ENCODE assay signal across 18 cellular contexts in genomic region chr9:33765411-33765810, GRCh38. TPM values are rescaled to one million over a fixed set of nuclear protein-coding genes. Genes with fewer than 3 reads are reported as not detected.
A peak's percentile ranks its signal among the peaks of the same experiment; 100 is the strongest.
DNase-seq lines count a peak whose midpoint lies in the region; ATAC-seq, FAIRE-seq and TF ChIP-seq lines count a peak whose summit lies in the region.
"Had no signal": no experiment of that assay in that cellular context is flagged by ENCODE, and none has a peak within 500 bp of the region (broad histone marks: within the 10 kb centered on the region; RNA-seq: fewer than 3 reads in every experiment).

No MANE protein-coding gene starts in this region.

- H3K4me3 Mint-ChIP-seq in activated CD8-positive, alpha-beta T cell treated with anti-CD3 and anti-CD28 coated beads, Interleukin-2, amount 10 ng/mL, durations not matched to agents 7 days and 5 days, result no peak overlapping the region
- H3K4me3 Mint-ChIP-seq: activated T-cell treated with anti-CD3 and anti-CD28 coated beads, Interleukin-2, amount 50 U/mL, for 72 hours; T-helper 2 cell treated with Interferon-gamma antibody and Interleukin-4, amounts not matched to agents 5 μg/mL and 100 μg/mL, for 36 hours had no signal

- no peak for TF ChIP-seq RAD21 in K562 (CRISPR knock-in tag; conservative IDR thresholded peaks at IDR 0.05 in 1 of 2, IDR thresholded peaks at IDR 0.05 in 1 of 2)

- no peak overlapping the region for H3K9ac ChIP-seq in K562 (ENCODE audit: insufficient read depth in 1 of 2, low read depth in 2 of 2, low read length in 2 of 2)

- ATAC-seq in K562 (no peak), HG02571 (IDR thresholded peaks at IDR 0.05; ENCODE audit: unreplicated experiment) (no peak)
- ATAC-seq in activated CD8-positive, alpha-beta T cell treated with anti-CD3 and anti-CD28 coated beads, Interleukin-2, amount 10 ng/mL, durations not matched to agents 7 days and 5 days, result no peak
- ATAC-seq: activated T-cell treated with anti-CD3 and anti-CD28 coated beads, Interleukin-2, amount 50 U/mL, for 72 hours; left cardiac atrium had no signal

- no peaks in the 10 kb centered on the region for H3K9me1 ChIP-seq in K562 (ENCODE audit: control insufficient read depth, insufficient read depth, low read length)

- H3K27me3 ChIP-seq in K562 (ENCODE audit: control insufficient read depth in 2 of 2, insufficient read depth in 2 of 2, low read length in 2 of 2) (no peaks in the 10 kb centered on the region), small intestine (ENCODE audit: control insufficient read depth in 2 of 2, insufficient read depth in 2 of 2, low read length in 2 of 2) (no peaks in the 10 kb centered on the region)
- H3K27me3 ChIP-seq: testis had no signal

- intact Hi-C loops in K562 (cut with micrococcal nuclease), result no loop called here

- H3K27ac Mint-ChIP-seq in activated CD8-positive, alpha-beta T cell treated with anti-CD3 and anti-CD28 coated beads, Interleukin-2, amount 10 ng/mL, durations not matched to agents 7 days and 5 days, result no peak overlapping the region
- H3K27ac Mint-ChIP-seq: activated T-cell treated with anti-CD3 and anti-CD28 coated beads, Interleukin-2, amount 50 U/mL, for 72 hours; T-helper 2 cell treated with Interferon-gamma antibody and Interleukin-4, amounts not matched to agents 5 μg/mL and 100 μg/mL, for 36 hours had no signal

- no peak for TF ChIP-seq CTCF in K562 (IDR thresholded peaks at IDR 0.05 in 2 of 3, conservative IDR thresholded peaks at IDR 0.05 in 1 of 3; ENCODE audit: insufficient read depth in 2 of 3, low read depth in 1 of 3, low read length in 3 of 3)

- H3K27me3 Mint-ChIP-seq in activated CD8-positive, alpha-beta T cell treated with anti-CD3 and anti-CD28 coated beads, Interleukin-2, amount 10 ng/mL, durations not matched to agents 7 days and 5 days (ENCODE audit: low read depth), result peaks cover 2% of the 10 kb centered on the region

- POLR2A ChIA-PET in K562 (lab: Yijun Ruan, JAX), result no interaction called here
- POLR2A ChIA-PET in activated CD8-positive, alpha-beta T cell treated with anti-CD3 and anti-CD28 coated beads, Interleukin-2, amount 10 ng/mL, durations not matched to agents 7 days and 5 days (lab: Charles Lee), result no interaction called here

- H3K27ac ChIP-seq in K562 (ENCODE audit: extremely low read depth, low read depth, low read length), result no peak overlapping the region
- no peak overlapping the region for H3K27ac ChIP-seq in small intestine (ENCODE audit: low read depth in 1 of 2, low read length in 1 of 2)
- H3K27ac ChIP-seq: testis had no signal

- H3K9me3 Mint-ChIP-seq in activated CD8-positive, alpha-beta T cell treated with anti-CD3 and anti-CD28 coated beads, Interleukin-2, amount 10 ng/mL, durations not matched to agents 7 days and 5 days (ENCODE audit: insufficient read depth), result no peaks in the 10 kb centered on the region
- H3K9me3 Mint-ChIP-seq: activated T-cell treated with anti-CD3 and anti-CD28 coated beads, Interleukin-2, amount 50 U/mL, for 72 hours; T-helper 2 cell treated with Interferon-gamma antibody and Interleukin-4, amounts not matched to agents 5 μg/mL and 100 μg/mL, for 36 hours had no signal

- in situ Hi-C loops in K562 (cut with MboI), result no loop called here

- H3K4me3 ChIP-seq in K562 (no peak overlapping the region), small intestine (ENCODE audit: low read depth in 1 of 2, low read length in 2 of 2) (no peak overlapping the region)
- H3K4me3 ChIP-seq: testis had no signal

- no peak for TF ChIP-seq POLR2A in K562 (conservative IDR thresholded peaks at IDR 0.05)

- no peaks in the 10 kb centered on the region for H3K36me3 Mint-ChIP-seq in activated CD8-positive, alpha-beta T cell treated with anti-CD3 and anti-CD28 coated beads, Interleukin-2, amount 10 ng/mL, durations not matched to agents 7 days and 5 days (ENCODE audit: low read depth)

- no peaks in the 10 kb centered on the region for H3K9me3 ChIP-seq in K562 (replicated peaks; ENCODE audit: control insufficient read depth, insufficient read depth, low read depth, low read length)
- H3K9me3 ChIP-seq in small intestine (ENCODE audit: control insufficient read depth, low read depth), result no peaks in the 10 kb centered on the region
- H3K9me3 ChIP-seq: testis had no signal

- no peaks in the 10 kb centered on the region for H3K4me1 Mint-ChIP-seq in activated CD8-positive, alpha-beta T cell treated with anti-CD3 and anti-CD28 coated beads, Interleukin-2, amount 10 ng/mL, durations not matched to agents 7 days and 5 days (ENCODE audit: low read depth)

- H3K36me3 ChIP-seq in K562 (ENCODE audit: control insufficient read depth, insufficient read depth, low read length), result no peaks in the 10 kb centered on the region
- no peaks in the 10 kb centered on the region for H3K36me3 ChIP-seq in small intestine (ENCODE audit: control insufficient read depth in 2 of 2, insufficient read depth in 2 of 2, low read length in 2 of 2)

- BruUV-seq in K562 (replicated peaks; lab: Mats Ljungman, UMichigan), result no TSS peak

- no peak for TF ChIP-seq EP300 in K562 (IDR thresholded peaks at IDR 0.05; ENCODE audit: low read length)

- FAIRE-seq in K562 (lab: Jason Lieb, UNC) (peak; percentile 48), small intestine (lab: Jason Lieb, UNC) (no peak)

- no peak overlapping the region for H2AFZ ChIP-seq in K562 (ENCODE audit: low read depth, low read length)

- WGBS in K562 (ENCODE audit: insufficient coverage, low coverage, missing lambda C conversion rate), result 9% methylated on average over 3 of the region's 3 CpGs
- 91 to 97% (median 92%) methylated on average over 3 of the region's 3 CpGs for WGBS in small intestine, 3 donors

- no peaks in the 10 kb centered on the region for H4K20me1 ChIP-seq in K562 (replicated peaks; ENCODE audit: control insufficient read depth, insufficient read depth, low read length)

- no peaks in the 10 kb centered on the region for H3K79me2 ChIP-seq in K562 (ENCODE audit: control insufficient read depth, insufficient read depth, low read length)

- no peaks in the 10 kb centered on the region; a peak in 1 of 5 replicates for H3K4me1 ChIP-seq in K562 (replicated peaks in 1 of 2; ENCODE audit: control insufficient read depth in 2 of 2, insufficient read depth in 2 of 2, low read length in 2 of 2)
- no peaks in the 10 kb centered on the region for H3K4me1 ChIP-seq in small intestine (ENCODE audit: control insufficient read depth in 2 of 2, insufficient read depth in 1 of 2, low read depth in 1 of 2, low read length in 1 of 2)
- H3K4me1 ChIP-seq: testis had no signal

- CTCF ChIA-PET in K562 (lab: Yijun Ruan, JAX; ENCODE audit: low intra/inter-chr PET ratio), result no interaction called here
- CTCF ChIA-PET in activated CD8-positive, alpha-beta T cell treated with anti-CD3 and anti-CD28 coated beads, Interleukin-2, amount 10 ng/mL, durations not matched to agents 7 days and 5 days (lab: Charles Lee), result no interaction called here

- DNase-seq in DMS53 (lab: John Stamatoyannopoulos, UW) (peak; percentile 46), M059J (ENCODE audit: low read depth) (peak; percentile 83), K562 (ENCODE audit: extremely low read depth in 1 of 4, low spot score in 3 of 4) (no peak), glomerular visceral epithelial cell (ENCODE audit: extremely low spot score) (peak; percentile 41), small intestine (no peak)
- DNase-seq in activated CD8-positive, alpha-beta T cell treated with anti-CD3 and anti-CD28 coated beads, Interleukin-2, amount 10 ng/mL, durations not matched to agents 7 days and 5 days, result no peak
- DNase-seq in activated naive CD4-positive, alpha-beta T cell (lab: John Stamatoyannopoulos, UW), result no peak
- DNase-seq: activated CD4-positive, alpha-beta T cell treated with anti-CD3 and anti-CD28 coated beads for 4 hours; activated T-cell treated with anti-CD3 and anti-CD28 coated beads, Interleukin-2, amount 50 U/mL, for 72 hours; AML-193; glutamatergic neuron; left cardiac atrium; NCI-H2029 treated with DMSO at 0.1 percent for 48 hours; posterior cingulate gyrus; Right ventricle myocardium superior; testis had no signal

- H3K4me2 ChIP-seq in K562 (ENCODE audit: insufficient read depth, low read length), result no peak overlapping the region

RNA-seq across cellular contexts. Expression of gene PRSS3, which starts 29.9 kb away (rescaled TPM):
- total RNA-seq in M059J (2014; rRNA removed; shearing (Covaris generic)), result 0.74 and 3.1 TPM in 2 replicates
- total RNA-seq in K562 (2011; cell fraction: chromatin; rRNA removed; ENCODE audit: low replicate concordance), result not detected in 2 replicates
- not detected in 2 replicates for total RNA-seq in K562 (2011; cell fraction: nucleolus; rRNA removed)
- total RNA-seq in K562 (2011; cell fraction: nucleoplasm; rRNA removed), result not detected in 2 replicates
- total RNA-seq in K562 (2014; rRNA removed) (not detected in 2 replicates), K562 (2014; rRNA removed; fragmentation: Illumina TruSeq; extraction: Trizol) (not detected in 2 replicates), K562 (2015; rRNA removed; fragmentation: Illumina TruSeq; extraction: Trizol) (not detected in 2 replicates), K562 (2021) (0.42 and 1.3 TPM in 2 replicates)
- polyA plus RNA-seq in K562 (2011; rRNA removed) (not detected in 2 replicates), K562 (2014; fragmentation: Illumina TruSeq; extraction: Trizol) (0.18 TPM in 1 of 2 replicates, not detected in the other), K562 (2014; fragmentation: Nextera tagmentation; extraction: Ambion mirVana) (under 1 TPM in 1 of 2 experiments, not detected in 1; 0.35 TPM), K562 (2014; rRNA removed) (not detected in 2 replicates), small intestine (100 to 1,000 TPM; 147 to 505 (median 430) TPM)
- polyA plus RNA-seq in K562 (2011; cell fraction: cytosol; rRNA removed), result not detected in 2 replicates
- polyA plus RNA-seq in K562 (2011; cell fraction: nucleus; rRNA removed), result not detected in 2 replicates
- 0.25 and 0.89 TPM in 2 replicates for polyA plus RNA-seq in K562 (2012)
- not detected in 2 replicates for polyA minus RNA-seq in K562 (2011; rRNA and poly(A)+ RNA removed)
- not detected in 2 replicates for polyA minus RNA-seq in K562 (2011; cell fraction: cytosol; rRNA and poly(A)+ RNA removed)
- polyA minus RNA-seq in K562 (2011; cell fraction: nucleus; rRNA and poly(A)+ RNA removed), result not detected in 2 replicates
- total RNA-seq in activated CD8-positive, alpha-beta T cell treated with anti-CD3 and anti-CD28 coated beads, Interleukin-2, amount 10 ng/mL, durations not matched to agents 7 days and 5 days, result not detected
- total RNA-seq: activated T-cell treated with anti-CD3 and anti-CD28 coated beads, Interleukin-2, amount 50 U/mL, for 72 hours; left cardiac atrium; Right ventricle myocardium superior had no signal

RNA-seq across cellular contexts. Expression of gene UBE2R2, which starts 51.5 kb away (rescaled TPM):
- total RNA-seq in M059J (2014; rRNA removed; shearing (Covaris generic)), result 21.4 and 31.9 TPM in 2 replicates
- 9.6 and 14.3 TPM in 2 replicates for total RNA-seq in K562 (2011; cell fraction: chromatin; rRNA removed; ENCODE audit: low replicate concordance)
- total RNA-seq in K562 (2011; cell fraction: nucleolus; rRNA removed), result 7.1 and 7.2 TPM in 2 replicates
- total RNA-seq in K562 (2011; cell fraction: nucleoplasm; rRNA removed), result 12.5 and 19.9 TPM in 2 replicates
- total RNA-seq in K562 (2014; rRNA removed) (8.2 and 9.7 TPM in 2 replicates), K562 (2014; rRNA removed; fragmentation: Illumina TruSeq; extraction: Trizol) (12.8 and 13.8 TPM in 2 replicates), K562 (2015; rRNA removed; fragmentation: Illumina TruSeq; extraction: Trizol) (11.1 and 11.3 TPM in 2 replicates), K562 (2021) (20.5 and 22.5 TPM in 2 replicates)
- polyA plus RNA-seq in K562 (2011; rRNA removed) (10.2 and 12.0 TPM in 2 replicates), K562 (2014; fragmentation: Illumina TruSeq; extraction: Trizol) (22.3 and 26.2 TPM in 2 replicates), K562 (2014; fragmentation: Nextera tagmentation; extraction: Ambion mirVana) (1 to 10 TPM; 7.8 to 8.4 TPM), K562 (2014; rRNA removed) (11.3 and 11.8 TPM in 2 replicates), small intestine (10 to 100 TPM; 22.5 to 42.4 (median 29.5) TPM)
- 6.8 and 10.1 TPM in 2 replicates for polyA plus RNA-seq in K562 (2011; cell fraction: cytosol; rRNA removed)
- polyA plus RNA-seq in K562 (2011; cell fraction: nucleus; rRNA removed), result 5.5 and 8.1 TPM in 2 replicates
- 21.8 and 25.8 TPM in 2 replicates for polyA plus RNA-seq in K562 (2012)
- 20.5 and 24.5 TPM in 2 replicates for polyA minus RNA-seq in K562 (2011; rRNA and poly(A)+ RNA removed)
- polyA minus RNA-seq in K562 (2011; cell fraction: cytosol; rRNA and poly(A)+ RNA removed), result 11.1 and 12.7 TPM in 2 replicates
- 4.0 and 7.6 TPM in 2 replicates for polyA minus RNA-seq in K562 (2011; cell fraction: nucleus; rRNA and poly(A)+ RNA removed)
- total RNA-seq in activated CD8-positive, alpha-beta T cell treated with anti-CD3 and anti-CD28 coated beads, Interleukin-2, amount 10 ng/mL, durations not matched to agents 7 days and 5 days, result 10 to 100 TPM; 28.2 to 28.3 TPM

Comparison
In these comparisons a context has a peak if more than half of its experiments do, and no peak if none do; other contexts are left out.
1. DNase-seq: peak in DMS53 (single experiment), M059J (single experiment) and glomerular visceral epithelial cell (single experiment); none in K562 (0 of 4), small intestine (single experiment), activated CD8-positive, alpha-beta T cell treated with anti-CD3 and anti-CD28 coated beads, Interleukin-2, amount 10 ng/mL, durations not matched to agents 7 days and 5 days (single experiment) and activated naive CD4-positive, alpha-beta T cell (0 of 4).